In the genomic region with DNA sequence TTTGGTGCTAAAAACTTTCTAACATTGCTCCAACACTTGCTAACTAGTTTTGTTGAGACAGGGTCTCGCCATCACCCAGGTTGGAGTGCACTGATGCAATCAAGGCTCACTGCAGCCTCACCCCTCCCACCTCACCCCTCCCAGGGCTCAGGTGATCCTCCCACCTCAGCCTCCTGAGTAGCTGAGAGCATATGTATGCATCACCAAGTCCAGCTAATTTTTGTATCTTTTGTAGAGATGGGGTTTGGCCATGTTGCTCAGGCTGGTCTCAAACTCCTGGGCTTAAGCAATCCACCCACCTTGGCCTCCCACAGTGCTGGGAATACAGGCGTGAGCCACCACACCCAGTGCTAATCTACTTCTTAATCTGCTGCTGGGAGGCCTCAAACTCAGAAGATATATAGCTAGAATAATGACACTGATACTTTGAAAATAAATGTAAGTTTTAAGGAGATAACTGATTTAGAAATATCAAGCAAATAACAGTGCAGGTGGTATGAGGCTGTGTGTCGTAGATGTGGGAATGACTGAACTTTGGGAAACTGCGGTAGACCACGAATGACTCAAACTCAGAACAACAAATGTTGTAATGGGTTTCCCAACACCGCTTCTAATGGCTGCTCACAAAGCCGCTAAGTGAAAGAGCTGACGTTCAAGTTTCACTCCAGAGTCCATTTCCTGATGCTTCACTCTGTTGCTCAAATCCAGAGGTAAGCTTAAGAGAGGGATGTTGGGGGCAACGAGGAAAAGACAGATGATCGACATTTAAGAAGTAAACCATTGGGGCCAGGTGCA, we compare ENCODE assay signal across 8 cellular contexts. TPM values are rescaled to one million over a fixed set of nuclear protein-coding genes. Genes with fewer than 3 reads are reported as not detected.
DNase-seq lines count a peak whose midpoint lies in the region; ATAC-seq and TF ChIP-seq lines count a peak whose summit lies in the region.

No MANE protein-coding gene starts in this region.

- H3K4me3 ChIP-seq in right lobe of liver, result no peak overlapping the region
- H3K4me3 ChIP-seq in HAP-1, result no peak overlapping the region

- peaks cover 41% of the 10 kb centered on the region for H3K27me3 Mint-ChIP-seq in activated naive CD4-positive, alpha-beta T cell treated with anti-CD3 and anti-CD28 coated beads for 36 hours (ENCODE audit: low read depth)
- peaks cover 78% of the 10 kb centered on the region for H3K27me3 Mint-ChIP-seq in T-helper 2 cell treated with Interferon-gamma antibody and Interleukin-4, amounts not matched to agents 5 μg/mL and 100 μg/mL, for 36 hours (ENCODE audit: low read depth)

- CTCF ChIA-PET in activated naive CD4-positive, alpha-beta T cell treated with anti-CD3 and anti-CD28 coated beads for 36 hours (lab: Charles Lee), result no interaction called here

- no peaks in the 10 kb centered on the region for H3K9me3 ChIP-seq in right lobe of liver
- H3K9me3 ChIP-seq in HAP-1, result no peaks in the 10 kb centered on the region

- no peak for TF ChIP-seq CTCF in right lobe of liver (IDR thresholded peaks at IDR 0.05)

- no peaks in the 10 kb centered on the region for H3K36me3 Mint-ChIP-seq in activated naive CD4-positive, alpha-beta T cell treated with anti-CD3 and anti-CD28 coated beads for 36 hours (ENCODE audit: low read depth)
- H3K36me3 Mint-ChIP-seq in T-helper 2 cell treated with Interferon-gamma antibody and Interleukin-4, amounts not matched to agents 5 μg/mL and 100 μg/mL, for 36 hours (ENCODE audit: low read depth), result no peaks in the 10 kb centered on the region

- TF ChIP-seq POLR2A in right lobe of liver (IDR thresholded peaks at IDR 0.05), result no peak

- no peak overlapping the region for H3K4me3 Mint-ChIP-seq in activated naive CD4-positive, alpha-beta T cell treated with anti-CD3 and anti-CD28 coated beads for 36 hours
- H3K4me3 Mint-ChIP-seq in T-helper 2 cell treated with Interferon-gamma antibody and Interleukin-4, amounts not matched to agents 5 μg/mL and 100 μg/mL, for 36 hours, result peak overlapping the region; percentile 27

- peak; percentile 79 for ATAC-seq in HG03045 (IDR thresholded peaks at IDR 0.05; ENCODE audit: unreplicated experiment)
- ATAC-seq in right lobe of liver, result peak in 3 of 4 donors; percentile 4 to 34 (median 23)

- intact Hi-C loops in activated naive CD4-positive, alpha-beta T cell treated with anti-CD3 and anti-CD28 coated beads for 36 hours (cut with micrococcal nuclease), result loop anchor here (1.0 to 5.0 kb wide), 3 partner anchors 19 to 373 kb away; a partner anchor contains a TSS
- intact Hi-C loops in right lobe of liver (cut with DNase I), result no loop called here

- WGBS in right lobe of liver (ENCODE audit: insufficient coverage, low coverage, low lambda C conversion rate, missing lambda C conversion rate), result 57% methylated on average over 9 of the region's 10 CpGs

- H3K4me1 ChIP-seq in right lobe of liver (peaks cover 0 to 14% (median 0%) of the 10 kb centered on the region in 4 donors), HAP-1 (no peaks in the 10 kb centered on the region)

- H3K27ac Mint-ChIP-seq in activated naive CD4-positive, alpha-beta T cell treated with anti-CD3 and anti-CD28 coated beads for 36 hours, result no peak overlapping the region
- H3K27ac Mint-ChIP-seq in T-helper 2 cell treated with Interferon-gamma antibody and Interleukin-4, amounts not matched to agents 5 μg/mL and 100 μg/mL, for 36 hours, result peak overlapping the region; percentile 8

- DNase-seq in activated naive CD4-positive, alpha-beta T cell treated with anti-CD3 and anti-CD28 coated beads for 36 hours, result peak; percentile 76
- no peak for DNase-seq in activated naive CD4-positive, alpha-beta T cell treated with anti-CD3 and anti-CD28 coated beads, Interleukin-2, amount 50 U/mL, for 16 hours
- peak; percentile 80 for DNase-seq in T-helper 2 cell treated with Interferon-gamma antibody and Interleukin-4, amounts not matched to agents 5 μg/mL and 100 μg/mL, for 36 hours (ENCODE audit: low spot score)
- DNase-seq in right lobe of liver, result no peak
- no peak for DNase-seq in HAP-1 (ENCODE audit: low spot score in 2 of 2)
- DNase-seq in G401 (ENCODE audit: low spot score), result no peak
- no peak for DNase-seq in activated CD4-positive, CD25-positive, alpha-beta regulatory T cell (lab: John Stamatoyannopoulos, UW)

- H3K4me1 Mint-ChIP-seq in activated naive CD4-positive, alpha-beta T cell treated with anti-CD3 and anti-CD28 coated beads for 36 hours (ENCODE audit: low read depth), result peaks cover 27% of the 10 kb centered on the region
- H3K4me1 Mint-ChIP-seq in T-helper 2 cell treated with Interferon-gamma antibody and Interleukin-4, amounts not matched to agents 5 μg/mL and 100 μg/mL, for 36 hours (ENCODE audit: low read depth), result peaks cover 29% of the 10 kb centered on the region

- no peak overlapping the region for H3K27ac ChIP-seq in right lobe of liver

- H3K36me3 ChIP-seq in right lobe of liver (no peaks in the 10 kb centered on the region), HAP-1 (replicated peaks) (no peaks in the 10 kb centered on the region; the same call in 1 of the 2 replicates)

- no peaks in the 10 kb centered on the region for H3K9me3 Mint-ChIP-seq in activated naive CD4-positive, alpha-beta T cell treated with anti-CD3 and anti-CD28 coated beads for 36 hours
- H3K9me3 Mint-ChIP-seq in T-helper 2 cell treated with Interferon-gamma antibody and Interleukin-4, amounts not matched to agents 5 μg/mL and 100 μg/mL, for 36 hours, result no peaks in the 10 kb centered on the region

- in situ Hi-C loops in HAP-1 (cut with MboI; ENCODE audit: low sequenced_read_pairs) (no loop called here), G401 (cut with HindIII; ENCODE audit: low sequenced_read_pairs) (no loop called here)

- no peaks in the 10 kb centered on the region for H3K27me3 ChIP-seq in right lobe of liver
- no peaks in the 10 kb centered on the region for H3K27me3 ChIP-seq in HAP-1 (ENCODE audit: low read depth)

RNA-seq across cellular contexts. Expression of a gene that starts 10.0 kb away (rescaled TPM):
- total RNA-seq in activated naive CD4-positive, alpha-beta T cell treated with anti-CD3 and anti-CD28 coated beads for 36 hours, result under 1 TPM in 1 of 2 experiments, not detected in 1; 0.05 TPM
- total RNA-seq in right lobe of liver, result 1 to 10 TPM; 2.1 to 6.2 (median 3.2) TPM
- total RNA-seq in G401 (2014; rRNA removed; shearing (Covaris generic)), result 4.4 and 6.5 TPM in 2 replicates

Comparison
In these comparisons a context has a peak if more than half of its experiments do, and no peak if none do; other contexts are left out.
1. DNase-seq: peak in activated naive CD4-positive, alpha-beta T cell treated with anti-CD3 and anti-CD28 coated beads for 36 hours (single experiment) and T-helper 2 cell treated with Interferon-gamma antibody and Interleukin-4, amounts not matched to agents 5 μg/mL and 100 μg/mL, for 36 hours (single experiment); none in activated naive CD4-positive, alpha-beta T cell treated with anti-CD3 and anti-CD28 coated beads, Interleukin-2, amount 50 U/mL, for 16 hours (single experiment), right lobe of liver (0 of 3), HAP-1 (0 of 2), G401 (single experiment) and activated CD4-positive, CD25-positive, alpha-beta regulatory T cell (0 of 4).